Comparison of ENCODE assay signal across 2 cellular contexts in the genomic region with DNA sequence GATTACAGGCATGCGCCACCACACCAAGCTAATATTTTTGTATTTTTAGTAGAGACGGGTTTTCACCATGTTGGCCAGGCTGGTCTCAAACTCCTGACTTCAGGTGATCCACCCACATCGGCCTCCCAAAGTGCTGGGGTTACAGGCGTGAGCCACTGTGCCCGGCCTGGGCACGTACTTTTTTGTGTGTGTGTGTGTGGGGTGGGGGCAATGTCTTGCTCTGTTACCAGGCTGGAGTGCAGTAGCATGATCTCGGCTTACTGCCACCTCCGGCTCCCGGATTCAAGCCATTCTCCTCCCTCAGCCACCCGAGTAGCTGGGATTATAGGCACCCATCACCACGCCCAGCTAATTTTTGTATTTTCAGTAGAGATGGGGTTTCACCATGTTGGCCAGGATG. TPM values are rescaled to one million over a fixed set of nuclear protein-coding genes. Genes with fewer than 3 reads are reported as not detected.
"Had no signal": no experiment of that assay in that cellular context is flagged by ENCODE, and none has a peak within 500 bp of the region (broad histone marks: within the 10 kb centered on the region; RNA-seq: fewer than 3 reads in every experiment).

No MANE protein-coding gene starts in this region.

RNA-seq across cellular contexts. Expression of gene KCNJ12, which starts 36.6 kb away (rescaled TPM):
- total RNA-seq: esophagus mucosa, mammary epithelial cell had no signal
